ENCODE assay signal across 1 cellular context in the genomic region with DNA sequence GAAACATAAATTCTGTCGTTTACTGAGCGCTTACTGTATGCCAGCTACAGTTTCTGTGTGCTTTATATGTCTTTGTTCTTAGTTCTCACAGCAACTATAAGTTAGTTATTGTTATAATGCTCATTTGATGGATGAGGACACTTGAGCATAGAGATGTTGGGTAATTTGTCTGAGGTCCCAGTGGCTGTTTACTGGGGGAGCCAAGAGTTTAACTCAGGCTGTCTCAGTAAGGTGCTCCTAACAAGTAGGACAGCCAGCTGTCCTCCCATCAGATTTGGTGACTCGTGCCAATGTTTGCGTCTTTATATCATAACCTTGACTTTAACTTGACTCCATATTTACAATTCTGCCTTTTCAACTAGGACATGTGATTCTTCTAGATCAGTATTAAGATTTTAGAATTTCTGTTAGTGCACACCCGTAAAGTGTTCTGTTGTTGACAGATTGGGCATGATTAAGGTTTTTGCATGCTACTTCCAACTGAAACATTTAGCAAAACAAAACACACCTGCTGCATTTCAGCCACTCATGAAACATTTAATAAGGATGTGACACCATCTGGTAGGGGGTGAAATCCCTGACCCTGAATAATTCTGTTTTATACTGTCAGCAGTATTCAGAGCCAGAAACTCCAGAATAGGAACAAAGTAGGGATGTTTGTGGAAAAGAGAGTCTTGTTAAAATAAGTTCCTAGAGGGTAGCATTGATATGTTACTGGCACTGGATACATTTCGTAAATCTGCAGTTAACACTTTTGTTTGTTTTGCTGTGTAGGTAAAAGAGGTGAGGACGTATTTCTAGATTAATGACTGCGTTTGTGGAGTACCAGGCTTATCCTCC.
TF ChIP-seq lines count a peak whose summit lies in the region.

No MANE protein-coding gene starts in this region.

TF ChIP-seq in IMR-90, 13 proteins besides CTCF, POLR2A, EP300 and RAD21:
- TF ChIP-seq CHD1 (IDR thresholded peaks at IDR 0.05; ENCODE audit: low read depth, low read length) = no peak
- no peak for TF ChIP-seq CEBPB (IDR thresholded peaks at IDR 0.05; ENCODE audit: low read depth, low read length)
